Comparison of ENCODE assay signal across 8 cellular contexts in genomic region chr7:155204744-155205367, GRCh38.
DNase-seq lines count a peak whose midpoint lies in the region; ATAC-seq and TF ChIP-seq lines count a peak whose summit lies in the region.

No MANE protein-coding gene starts in this region.

- no peak for ATAC-seq in HG03354 (IDR thresholded peaks at IDR 0.05; ENCODE audit: poor library complexity, severe bottlenecking, unreplicated experiment)

- no peak for TF ChIP-seq CTCF in tibial artery (IDR thresholded peaks at IDR 0.05)

- H3K27me3 Mint-ChIP-seq in activated naive CD4-positive, alpha-beta T cell treated with anti-CD3 and anti-CD28 coated beads, Interleukin-2, amount 10 ng/mL, durations not matched to agents 7 days and 5 days: peaks cover 9% of the 10 kb centered on the region

- peaks cover 18% of the 10 kb centered on the region for H3K4me1 ChIP-seq in adipocyte (ENCODE audit: control insufficient read depth, insufficient read depth, low read length)
- peaks cover 45% of the 10 kb centered on the region for H3K4me1 ChIP-seq in mesenchymal stem cell (ENCODE audit: control insufficient read depth, insufficient read depth, low read depth, low read length)
- H3K4me1 ChIP-seq in tibial artery: peaks cover 0 to 8% (median 2%) of the 10 kb centered on the region in 4 donors

- H3K36me3 Mint-ChIP-seq in activated naive CD4-positive, alpha-beta T cell treated with anti-CD3 and anti-CD28 coated beads, Interleukin-2, amount 10 ng/mL, durations not matched to agents 7 days and 5 days: peaks cover 3% of the 10 kb centered on the region

- no peak overlapping the region for H3K18ac ChIP-seq in mesenchymal stem cell (ENCODE audit: low read depth in 1 of 2, low read length in 2 of 2)

- H3K9me3 ChIP-seq in adipocyte (ENCODE audit: control insufficient read depth, low read length) (no peaks in the 10 kb centered on the region), mesenchymal stem cell (ENCODE audit: control insufficient read depth, low read length) (no peaks in the 10 kb centered on the region), tibial artery (no peaks in the 10 kb centered on the region)

- H3K27me3 ChIP-seq in adipocyte (replicated peaks; ENCODE audit: control insufficient read depth, insufficient read depth, low read length) (no peaks in the 10 kb centered on the region), mesenchymal stem cell (ENCODE audit: control insufficient read depth in 1 of 2, insufficient read depth in 1 of 2, low read length in 2 of 2) (no peaks in the 10 kb centered on the region), tibial artery (peaks cover 0 to 33% of the 10 kb centered on the region in 2 donors)

- H2BK5ac ChIP-seq in mesenchymal stem cell (ENCODE audit: low read depth, low read length, poor library complexity, severe bottlenecking): no peak overlapping the region

- H3K14ac ChIP-seq in mesenchymal stem cell (ENCODE audit: low read length in 2 of 2): no peak overlapping the region

- no peak for DNase-seq in activated naive CD4-positive, alpha-beta T cell treated with anti-CD3 and anti-CD28 coated beads, Interleukin-2, amount 10 ng/mL, durations not matched to agents 7 days and 5 days
- DNase-seq in activated naive CD4-positive, alpha-beta T cell treated with Interleukin-2 at 50 U/mL for 16 hours: no peak
- DNase-seq in adipocyte (ENCODE audit: low read depth): no peak
- no peak for DNase-seq in mesenchymal stem cell
- peak in 1 of 2 donors; percentile 66 for DNase-seq in tibial artery
- DNase-seq in KBM-7: no peak
- DNase-seq in NCI-H82 (lab: John Stamatoyannopoulos, UW): no peak

- H2BK120ac ChIP-seq in mesenchymal stem cell (ENCODE audit: low read depth, low read length): no peak overlapping the region

- H3K27ac ChIP-seq in mesenchymal stem cell (ENCODE audit: low read length, poor library complexity, severe bottlenecking) (peak overlapping the region; percentile 59), tibial artery (no peak overlapping the region)

- in situ Hi-C loops in KBM-7 (cut with MboI; ENCODE audit: low pct_unique_long_range_greater_than_20kb, low sequenced_read_pairs): no loop called here

- H3K4ac ChIP-seq in mesenchymal stem cell (ENCODE audit: low read depth in 1 of 2, low read length in 2 of 2): no peak overlapping the region

- H3K79me1 ChIP-seq in mesenchymal stem cell (replicated peaks; ENCODE audit: low read length, poor library complexity, severe bottlenecking): no peaks in the 10 kb centered on the region

- intact Hi-C loops in tibial artery (cut with DNase I; ENCODE audit: low total_unique reads): no loop called here

- H3K9me3 Mint-ChIP-seq in activated naive CD4-positive, alpha-beta T cell treated with anti-CD3 and anti-CD28 coated beads, Interleukin-2, amount 10 ng/mL, durations not matched to agents 7 days and 5 days: peaks cover 11% of the 10 kb centered on the region

- no peaks in the 10 kb centered on the region for H3K36me3 ChIP-seq in adipocyte (ENCODE audit: control insufficient read depth, insufficient read depth, low read length, severe bottlenecking)
- no peaks in the 10 kb centered on the region for H3K36me3 ChIP-seq in mesenchymal stem cell (ENCODE audit: control insufficient read depth in 1 of 2, insufficient read depth in 2 of 2, low read depth in 1 of 2, low read length in 2 of 2)
- no peaks in the 10 kb centered on the region for H3K36me3 ChIP-seq in tibial artery

- peak overlapping the region; percentile 71 for H3K4me3 Mint-ChIP-seq in activated naive CD4-positive, alpha-beta T cell treated with anti-CD3 and anti-CD28 coated beads, Interleukin-2, amount 10 ng/mL, durations not matched to agents 7 days and 5 days

- H3K4me2 ChIP-seq in mesenchymal stem cell (ENCODE audit: low read length, poor library complexity, severe bottlenecking): peak overlapping the region; percentile 46

- no peak overlapping the region for H3K23ac ChIP-seq in mesenchymal stem cell (ENCODE audit: low read length in 2 of 2)

- peak overlapping the region; percentile 94 for H3K27ac Mint-ChIP-seq in activated naive CD4-positive, alpha-beta T cell treated with anti-CD3 and anti-CD28 coated beads, Interleukin-2, amount 10 ng/mL, durations not matched to agents 7 days and 5 days

- H3K4me1 Mint-ChIP-seq in activated naive CD4-positive, alpha-beta T cell treated with anti-CD3 and anti-CD28 coated beads, Interleukin-2, amount 10 ng/mL, durations not matched to agents 7 days and 5 days: peaks cover 21% of the 10 kb centered on the region

- no peak overlapping the region for H2AK5ac ChIP-seq in mesenchymal stem cell (ENCODE audit: low read length, severe bottlenecking)

- WGBS in mesenchymal stem cell: 76% methylated on average over 14 of the region's 14 CpGs

- H3K9ac ChIP-seq in adipocyte (ENCODE audit: low read length) (no peak overlapping the region), mesenchymal stem cell (ENCODE audit: low read length) (peak overlapping the region; percentile 96)

- CTCF ChIA-PET in activated naive CD4-positive, alpha-beta T cell treated with anti-CD3 and anti-CD28 coated beads, Interleukin-2, amount 10 ng/mL, durations not matched to agents 7 days and 5 days (lab: Charles Lee): interaction anchor here (0.5 to 2.6 kb wide), 5 partner anchors 14 to 214 kb away, joined by 3 to 13 read pairs (median 3); partner anchors contain the start of gene INSIG1

- no peak overlapping the region for H2AFZ ChIP-seq in mesenchymal stem cell (ENCODE audit: low read depth, low read length)

- H3K4me3 ChIP-seq in adipocyte (ENCODE audit: low read length): peak overlapping the region; percentile 85
- peak overlapping the region in 1 of 2 experiments; percentile 85 for H3K4me3 ChIP-seq in mesenchymal stem cell (ENCODE audit: insufficient read depth in 1 of 2, low read depth in 1 of 2, low read length in 2 of 2)
- peak overlapping the region; percentile 14 to 22 for H3K4me3 ChIP-seq in tibial artery

- H4K8ac ChIP-seq in mesenchymal stem cell (ENCODE audit: low read length): no peak overlapping the region

- no peak overlapping the region for H4K91ac ChIP-seq in mesenchymal stem cell (ENCODE audit: low read length)

- H2BK12ac ChIP-seq in mesenchymal stem cell (ENCODE audit: low read length in 2 of 2): peak overlapping the region in 1 of 2 experiments; percentile 25

- H2BK15ac ChIP-seq in mesenchymal stem cell (ENCODE audit: low read depth, poor library complexity, severe bottlenecking): no peak overlapping the region
